ENCODE assay signal across 7 cellular contexts in genomic region chr9:35071814-35072460, GRCh38. TPM values are rescaled to one million over a fixed set of nuclear protein-coding genes. Genes with fewer than 3 reads are reported as not detected.
DNase-seq lines count a peak whose midpoint lies in the region; ATAC-seq and TF ChIP-seq lines count a peak whose summit lies in the region.

No MANE protein-coding gene starts in this region.

- in situ Hi-C loops in astrocyte of the spinal cord (cut with HindIII; ENCODE audit: low sequenced_read_pairs), result no loop called here

- no peaks in the 10 kb centered on the region for H3K27me3 ChIP-seq in sigmoid colon

- peak in 1 of 2 donors; percentile 11 for TF ChIP-seq POLR2A in sigmoid colon (IDR thresholded peaks at IDR 0.05)

- TF ChIP-seq CTCF in astrocyte of the spinal cord (IDR thresholded peaks at IDR 0.05; ENCODE audit: low read depth, low read length) (peak; percentile 27), sigmoid colon (IDR thresholded peaks at IDR 0.05) (no peak)

- DNase-seq in NCI-H128 (lab: John Stamatoyannopoulos, UW; ENCODE audit: unreplicated experiment) (peak; percentile 68), T1000 (lab: John Stamatoyannopoulos, UW) (peak; percentile 60), astrocyte of the spinal cord (ENCODE audit: low read depth, low spot score) (peak; percentile 82), iPS DF 19.7 (ENCODE audit: low read depth, low spot score) (peak; percentile 40), sigmoid colon (peak; percentile 94)

- H3K27ac ChIP-seq in sigmoid colon, result peak overlapping the region; percentile 99 to 100 (median 100)

- peaks cover 0 to 47% (median 33%) of the 10 kb centered on the region in 4 donors for H3K4me1 ChIP-seq in sigmoid colon

- 0 to 1% methylated on average over 79 of the region's 79 CpGs for WGBS in sigmoid colon, 2 donors

- peaks cover 7 to 12% (median 9%) of the 10 kb centered on the region in 4 donors for H3K36me3 ChIP-seq in sigmoid colon

- TF ChIP-seq EP300 in sigmoid colon (IDR thresholded peaks at IDR 0.05), result no peak

- ATAC-seq in GM18498 (IDR thresholded peaks at IDR 0.05; ENCODE audit: unreplicated experiment), result peak; percentile 56
- ATAC-seq in HG02763 (IDR thresholded peaks at IDR 0.05; ENCODE audit: unreplicated experiment), result peak; percentile 44

- H3K4me3 ChIP-seq in astrocyte of the spinal cord (ENCODE audit: low read depth, low read length) (peak overlapping the region; percentile 88), sigmoid colon (peak overlapping the region; percentile 80 to 100 (median 90))

- intact Hi-C loops in sigmoid colon (cut with DNase I), result loop anchor here (5.0 kb wide), 2 partner anchors 40 to 85 kb away; partner anchors contain the start of gene DNAJB5

- H3K9me3 ChIP-seq in sigmoid colon, result no peaks in the 10 kb centered on the region

RNA-seq across cellular contexts. Expression of gene VCP, which starts 0.5 kb away (rescaled TPM):
- total RNA-seq in sigmoid colon, result 100 to 1,000 TPM; 107 to 129 (median 115) TPM
- polyA plus RNA-seq in sigmoid colon, result 100 to 1,000 TPM in 1 of 3 donors, 10 to 100 TPM in 2; 50.5 to 128 (median 62.2) TPM

RNA-seq across cellular contexts. Expression of gene FANCG, which starts 7.8 kb away (rescaled TPM):
- total RNA-seq in sigmoid colon, result 10 to 100 TPM in 3 of 4 donors, 1 to 10 TPM in 1; 3.2 to 17.0 (median 12.9) TPM
- polyA plus RNA-seq in sigmoid colon, result 10 to 100 TPM in 1 of 3 donors, 1 to 10 TPM in 2; 4.4 to 24.0 (median 5.4) TPM

RNA-seq across cellular contexts. Expression of gene PIGO, which starts 24.5 kb away (rescaled TPM):
- total RNA-seq in sigmoid colon, result 10 to 100 TPM in 1 of 4 donors, 1 to 10 TPM in 3; 5.9 to 13.6 (median 9.1) TPM
- polyA plus RNA-seq in sigmoid colon, result 10 to 100 TPM in 2 of 3 donors, 1 to 10 TPM in 1; 3.0 to 23.5 (median 10.9) TPM

RNA-seq across cellular contexts. Expression of gene STOML2, which starts 31.0 kb away (rescaled TPM):
- total RNA-seq in sigmoid colon, result 100 to 1,000 TPM in 3 of 4 donors, 10 to 100 TPM in 1; 87.2 to 144 (median 116) TPM
- polyA plus RNA-seq in sigmoid colon, result 100 to 1,000 TPM; 136 to 145 (median 143) TPM

RNA-seq across cellular contexts. Expression of gene ATOSB, which starts 43.7 kb away (rescaled TPM):
- total RNA-seq in sigmoid colon, result 10 to 100 TPM; 10.5 to 22.5 (median 19.1) TPM
- polyA plus RNA-seq in sigmoid colon, result 10 to 100 TPM; 17.4 to 27.3 (median 25.4) TPM

Comparison
In these comparisons a context has a peak if more than half of its experiments do, and no peak if none do; other contexts are left out.
1. Peak in every context shown above with its lines: DNase-seq, ATAC-seq, H3K4me3 ChIP-seq and H3K27ac ChIP-seq.
2. DNase-seq: peak in every context shown above with its lines; median percentile 94 in sigmoid colon; 82 in astrocyte of the spinal cord; 68 in NCI-H128; 60 in T1000; 40 in iPS DF 19.7.